ENCODE assay signal across 8 cellular contexts in genomic region chr16:24980077-24980793, GRCh38. TPM values are rescaled to one million over a fixed set of nuclear protein-coding genes. Genes with fewer than 3 reads are reported as not detected.
DNase-seq lines count a peak whose midpoint lies in the region; ATAC-seq, FAIRE-seq and TF ChIP-seq lines count a peak whose summit lies in the region.

No MANE protein-coding gene starts in this region.

- H3K4me1 Mint-ChIP-seq in naive B cell: peaks cover 67 to 97% (median 86%) of the 10 kb centered on the region in 3 donors
- H3K4me1 Mint-ChIP-seq in activated CD4-positive, alpha-beta T cell treated with anti-CD3 and anti-CD28 coated beads, Interleukin-2, amount 10 ng/mL, durations not matched to agents 7 days and 5 days: peaks cover 18% of the 10 kb centered on the region

- H3K36me3 Mint-ChIP-seq in naive B cell: peaks cover 8 to 9% of the 10 kb centered on the region in 2 donors
- H3K36me3 Mint-ChIP-seq in activated CD4-positive, alpha-beta T cell treated with anti-CD3 and anti-CD28 coated beads, Interleukin-2, amount 10 ng/mL, durations not matched to agents 7 days and 5 days (ENCODE audit: low read depth): peaks cover 35% of the 10 kb centered on the region

- H3K9me3 Mint-ChIP-seq in naive B cell: peaks cover 0 to 2% (median 0%) of the 10 kb centered on the region in 7 donors
- peaks cover 8% of the 10 kb centered on the region for H3K9me3 Mint-ChIP-seq in activated CD4-positive, alpha-beta T cell treated with anti-CD3 and anti-CD28 coated beads, Interleukin-2, amount 10 ng/mL, durations not matched to agents 7 days and 5 days

- H3K27ac Mint-ChIP-seq in naive B cell: peak overlapping the region in 5 of 6 donors; percentile 13 to 95 (median 93)
- H3K27ac Mint-ChIP-seq in activated CD4-positive, alpha-beta T cell treated with anti-CD3 and anti-CD28 coated beads, Interleukin-2, amount 10 ng/mL, durations not matched to agents 7 days and 5 days: no peak overlapping the region

- TF ChIP-seq CTCF in GM10248 (IDR thresholded peaks at IDR 0.05; ENCODE audit: control extremely low read depth, extremely low read depth, low read depth, missing control alignments) (no peak), SU-DHL-6 (IDR thresholded peaks at IDR 0.05; ENCODE audit: insufficient read depth, low read length, poor library complexity, severe bottlenecking) (no peak), D721Med (IDR thresholded peaks at IDR 0.05; ENCODE audit: insufficient read depth, missing control alignments) (no peak)

- POLR2A ChIA-PET in GM10248 (lab: Yijun Ruan, JAX): no interaction called here
- POLR2A ChIA-PET in activated CD4-positive, alpha-beta T cell treated with anti-CD3 and anti-CD28 coated beads, Interleukin-2, amount 10 ng/mL, durations not matched to agents 7 days and 5 days (lab: Charles Lee): no interaction called here

- H3K9me3 ChIP-seq in SU-DHL-6 (ENCODE audit: insufficient read depth, low read length): no peaks in the 10 kb centered on the region

- H3K36me3 ChIP-seq in SU-DHL-6 (ENCODE audit: low read length): no peaks in the 10 kb centered on the region

- peaks cover 67% of the 10 kb centered on the region for H3K79me2 ChIP-seq in SU-DHL-6 (ENCODE audit: insufficient read depth, low read length)

- no peaks in the 10 kb centered on the region for H3K27me3 Mint-ChIP-seq in naive B cell
- H3K27me3 Mint-ChIP-seq in activated CD4-positive, alpha-beta T cell treated with anti-CD3 and anti-CD28 coated beads, Interleukin-2, amount 10 ng/mL, durations not matched to agents 7 days and 5 days: no peaks in the 10 kb centered on the region

- no peaks in the 10 kb centered on the region for H3K9me2 ChIP-seq in SU-DHL-6 (replicated peaks; ENCODE audit: insufficient read depth, low read length)

- no peak for FAIRE-seq in D721Med (lab: Jason Lieb, UNC)

- peak; percentile 46 for ATAC-seq in GM21723 (IDR thresholded peaks at IDR 0.05; ENCODE audit: unreplicated experiment)
- no peak for ATAC-seq in naive B cell (ENCODE audit: low read depth in 2 of 2)

- H3K27ac ChIP-seq in SU-DHL-6 (ENCODE audit: low read depth, low read length): peak overlapping the region; percentile 51

- H3K27me3 ChIP-seq in SU-DHL-6 (ENCODE audit: low read length): no peaks in the 10 kb centered on the region

- H3K4me3 ChIP-seq in SU-DHL-6 (ENCODE audit: insufficient read depth, low read length, poor library complexity, severe bottlenecking): no peak overlapping the region

- peaks cover 17% of the 10 kb centered on the region for H3F3A ChIP-seq in SU-DHL-6 (ENCODE audit: insufficient read depth)

- H3K9ac ChIP-seq in SU-DHL-6 (ENCODE audit: low read length): no peak overlapping the region

- DNase-seq in GM10248 (ENCODE audit: extremely low spot score): peak; percentile 54
- no peak for DNase-seq in naive B cell
- DNase-seq in D341Med (ENCODE audit: low spot score): no peak
- no peak for DNase-seq in D721Med (ENCODE audit: insufficient read length, low spot score)
- DNase-seq in amniotic stem cell (lab: John Stamatoyannopoulos, UW): no peak
- no peak for DNase-seq in activated CD4-positive, alpha-beta T cell treated with anti-CD3 and anti-CD28 coated beads, Interleukin-2, amount 10 ng/mL, durations not matched to agents 7 days and 5 days

- H3K4me3 Mint-ChIP-seq in naive B cell: peak overlapping the region in 7 of 8 donors; percentile 2 to 86 (median 71)
- no peak overlapping the region for H3K4me3 Mint-ChIP-seq in activated CD4-positive, alpha-beta T cell treated with anti-CD3 and anti-CD28 coated beads, Interleukin-2, amount 10 ng/mL, durations not matched to agents 7 days and 5 days

- H3K4me2 ChIP-seq in SU-DHL-6 (ENCODE audit: low read depth, low read length, poor library complexity, severe bottlenecking): peak overlapping the region; percentile 32

- CTCF ChIA-PET in GM10248 (lab: Yijun Ruan, JAX): interaction anchor here (0.6 to 2.1 kb wide), 6 partner anchors 9 to 35 kb away, joined by 3 to 9 read pairs (median 4); partner anchors contain the start of gene ARHGAP17
- CTCF ChIA-PET in activated CD4-positive, alpha-beta T cell treated with anti-CD3 and anti-CD28 coated beads, Interleukin-2, amount 10 ng/mL, durations not matched to agents 7 days and 5 days (lab: Charles Lee): interaction anchor here (1.2 kb wide), 1 partner anchor 11 kb away, joined by 3 read pairs; no protein-coding TSS in a partner anchor

- H2AFZ ChIP-seq in SU-DHL-6 (ENCODE audit: low read depth, low read length, severe bottlenecking): no peak overlapping the region

- H4K20me1 ChIP-seq in SU-DHL-6 (ENCODE audit: low read depth, low read length): no peaks in the 10 kb centered on the region; the same call in 1 of the 2 replicates

RNA-seq across cellular contexts. Expression of gene ARHGAP17, which starts 34.9 kb away (rescaled TPM):
- 100 to 1,000 TPM in 4 of 6 donors, 10 to 100 TPM in 2; 90.5 to 200 (median 115) TPM for polyA plus RNA-seq in naive B cell (ENCODE audit: low read depth in 6 of 6)
- total RNA-seq in activated CD4-positive, alpha-beta T cell treated with anti-CD3 and anti-CD28 coated beads, Interleukin-2, amount 10 ng/mL, durations not matched to agents 7 days and 5 days: 10 to 100 TPM; 72.4 to 73.2 TPM
